26 cellular contexts compared by ENCODE assay signal in genomic region chr3:57484563-57484962, GRCh38. TPM values are rescaled to one million over a fixed set of nuclear protein-coding genes. Genes with fewer than 3 reads are reported as not detected.
"Had no signal": no experiment of that assay in that cellular context is flagged by ENCODE, and none has a peak within 500 bp of the region (broad histone marks: within the 10 kb centered on the region; RNA-seq: fewer than 3 reads in every experiment).

No MANE protein-coding gene starts in this region.

- H3K27ac ChIP-seq: coronary artery, dorsolateral prefrontal cortex, epithelial cell of prostate, esophagus squamous epithelium, gastrocnemius medialis, heart right ventricle, left lung, lower lobe of right lung had no signal

- H3K36me3 Mint-ChIP-seq: naive B cell had no signal

- DNase-seq: dermis blood vessel endothelial cell; dorsolateral prefrontal cortex; effector CD4-positive, alpha-beta T cell; effector memory CD4-positive, alpha-beta T cell; erythroblast; esophagus squamous epithelium; foreskin fibroblast; foreskin melanocyte; gastrocnemius medialis; glutamatergic neuron; head of caudate nucleus; heart right ventricle; hippocampal formation; left cardiac atrium; left lung; left ventricle myocardium superior; lower lobe of right lung; mesenchymal stem cell; mucosa of descending colon; naive B cell; naive thymus-derived CD8-positive, alpha-beta T cell had no signal

- H3K27me3 Mint-ChIP-seq: naive B cell had no signal

- H3K4me1 Mint-ChIP-seq: mesothelial cell of epicardium; naive B cell; naive thymus-derived CD8-positive, alpha-beta T cell had no signal

- H3K4me3 Mint-ChIP-seq: mesothelial cell of epicardium; naive B cell; naive thymus-derived CD8-positive, alpha-beta T cell had no signal

- H3K27ac Mint-ChIP-seq: mesothelial cell of epicardium; naive B cell; naive thymus-derived CD8-positive, alpha-beta T cell had no signal

- ATAC-seq: esophagus mucosa; gastrocnemius medialis; heart right ventricle; left cardiac atrium; left lung; left ventricle myocardium superior; lower lobe of right lung; mucosa of descending colon; naive thymus-derived CD8-positive, alpha-beta T cell had no signal

RNA-seq across cellular contexts. Expression of gene DNAH12, which starts 59.6 kb away (rescaled TPM):
- total RNA-seq: kidney epithelial cell had no signal
